8 cellular contexts compared by ENCODE assay signal in the genomic region with DNA sequence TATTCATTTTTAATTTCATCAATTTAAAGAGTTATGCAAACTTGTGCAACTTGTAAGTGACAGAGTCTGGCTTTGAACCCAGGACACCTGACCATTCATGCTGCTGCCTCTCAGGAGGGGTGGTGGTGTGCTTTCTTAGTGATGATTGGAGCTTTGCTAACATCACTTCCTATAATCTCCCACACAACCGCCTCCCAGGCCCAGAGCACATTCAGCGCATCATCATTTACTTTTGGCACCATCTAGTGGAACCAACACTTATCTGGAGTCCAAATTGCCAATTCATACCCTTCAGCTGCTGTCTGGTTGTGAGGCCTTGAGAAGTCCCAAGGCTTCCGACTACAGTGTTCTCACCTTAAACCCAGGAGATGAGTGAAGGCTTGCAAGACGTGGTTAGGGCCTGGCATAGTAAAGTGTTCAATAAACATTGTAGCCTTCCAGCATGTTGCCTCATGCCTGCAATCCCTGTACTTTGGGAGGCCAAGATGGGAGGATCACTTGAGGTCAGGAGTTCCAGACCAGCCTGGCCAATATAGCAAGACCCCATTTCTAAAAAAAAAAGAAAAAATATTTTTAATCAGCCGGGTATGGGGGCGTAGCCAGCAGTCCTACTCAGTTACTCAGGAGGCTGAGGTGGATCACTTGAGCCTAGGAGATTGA. TPM values are rescaled to one million over a fixed set of nuclear protein-coding genes. Genes with fewer than 3 reads are reported as not detected.
DNase-seq lines count a peak whose midpoint lies in the region; ATAC-seq and TF ChIP-seq lines count a peak whose summit lies in the region.

No MANE protein-coding gene starts in this region.

- no peak overlapping the region for H3K4me3 ChIP-seq in CD4-positive, CD25-positive, alpha-beta regulatory T cell (ENCODE audit: low read depth, low read length)
- H3K4me3 ChIP-seq in esophagus squamous epithelium (no peak overlapping the region), uterus (no peak overlapping the region)

- intact Hi-C loops in esophagus squamous epithelium (cut with DNase I): no loop called here
- intact Hi-C loops in uterus (cut with DNase I; ENCODE audit: low total_unique reads): no loop called here

- no peaks in the 10 kb centered on the region for H3K27me3 ChIP-seq in CD4-positive, CD25-positive, alpha-beta regulatory T cell (ENCODE audit: control insufficient read depth, insufficient read depth, low read length)
- no peaks in the 10 kb centered on the region for H3K27me3 ChIP-seq in esophagus squamous epithelium
- no peaks in the 10 kb centered on the region for H3K27me3 ChIP-seq in uterus

- no peak overlapping the region for H3K27ac ChIP-seq in CD4-positive, CD25-positive, alpha-beta regulatory T cell (ENCODE audit: insufficient read depth, low read length, poor library complexity, severe bottlenecking)
- peak overlapping the region in 3 of 4 donors; percentile 78 to 84 (median 78) for H3K27ac ChIP-seq in esophagus squamous epithelium
- H3K27ac ChIP-seq in uterus: no peak overlapping the region

- peaks cover 3% of the 10 kb centered on the region for H3K36me3 Mint-ChIP-seq in CD4-positive, CD25-positive, alpha-beta regulatory T cell
- peaks cover 7% of the 10 kb centered on the region for H3K36me3 Mint-ChIP-seq in activated CD8-positive, alpha-beta memory T cell treated with anti-CD3 and anti-CD28 coated beads, Interleukin-2, amount 10 ng/mL, durations not matched to agents 7 days and 5 days
- peaks cover 19% of the 10 kb centered on the region for H3K36me3 Mint-ChIP-seq in nephron progenitor cell (ENCODE audit: low read depth)

- TF ChIP-seq POLR2A in esophagus squamous epithelium (IDR thresholded peaks at IDR 0.05): no peak
- no peak for TF ChIP-seq POLR2A in uterus (IDR thresholded peaks at IDR 0.05)

- peak in 2 of 3 donors; percentile 46 to 77 for DNase-seq in CD4-positive, CD25-positive, alpha-beta regulatory T cell
- DNase-seq in HCEC 1CT (peak; percentile 92), NCI-H82 treated with DMSO at 0.1 percent for 48 hours (lab: John Stamatoyannopoulos, UW; ENCODE audit: unreplicated experiment) (peak; percentile 54), esophagus squamous epithelium (lab: John Stamatoyannopoulos, UW) (no peak), nephron progenitor cell (no peak), uterus (peak; percentile 36 to 58)
- DNase-seq in activated CD8-positive, alpha-beta memory T cell treated with anti-CD3 and anti-CD28 coated beads, Interleukin-2, amount 10 ng/mL, durations not matched to agents 7 days and 5 days: peak; percentile 74

- no peaks in the 10 kb centered on the region for H3K9me3 Mint-ChIP-seq in CD4-positive, CD25-positive, alpha-beta regulatory T cell
- no peaks in the 10 kb centered on the region for H3K9me3 Mint-ChIP-seq in activated CD8-positive, alpha-beta memory T cell treated with anti-CD3 and anti-CD28 coated beads, Interleukin-2, amount 10 ng/mL, durations not matched to agents 7 days and 5 days (ENCODE audit: low read depth)
- H3K9me3 Mint-ChIP-seq in nephron progenitor cell: peaks cover 5% of the 10 kb centered on the region

- H3K4me1 ChIP-seq in CD4-positive, CD25-positive, alpha-beta regulatory T cell (ENCODE audit: control insufficient read depth, insufficient read depth, low read length, poor library complexity, severe bottlenecking): peaks cover 15% of the 10 kb centered on the region
- peaks cover 11 to 51% (median 20%) of the 10 kb centered on the region in 3 donors for H3K4me1 ChIP-seq in esophagus squamous epithelium
- peaks cover 0 to 4% of the 10 kb centered on the region in 2 donors for H3K4me1 ChIP-seq in uterus

- no peaks in the 10 kb centered on the region for H3K27me3 Mint-ChIP-seq in CD4-positive, CD25-positive, alpha-beta regulatory T cell
- H3K27me3 Mint-ChIP-seq in activated CD8-positive, alpha-beta memory T cell treated with anti-CD3 and anti-CD28 coated beads, Interleukin-2, amount 10 ng/mL, durations not matched to agents 7 days and 5 days: no peaks in the 10 kb centered on the region
- H3K27me3 Mint-ChIP-seq in nephron progenitor cell (ENCODE audit: low read depth, poor library complexity): peaks cover 4% of the 10 kb centered on the region

- CTCF ChIA-PET in activated CD8-positive, alpha-beta memory T cell treated with anti-CD3 and anti-CD28 coated beads, Interleukin-2, amount 10 ng/mL, durations not matched to agents 7 days and 5 days (lab: Charles Lee): interaction anchor here (0.6 to 1.4 kb wide), 10 partner anchors 9 to 529 kb away, joined by 3 to 7 read pairs (median 4); no protein-coding TSS in a partner anchor

- peak overlapping the region in 1 of 3 donors; percentile 20 for H3K27ac Mint-ChIP-seq in CD4-positive, CD25-positive, alpha-beta regulatory T cell
- no peak overlapping the region for H3K27ac Mint-ChIP-seq in activated CD8-positive, alpha-beta memory T cell treated with anti-CD3 and anti-CD28 coated beads, Interleukin-2, amount 10 ng/mL, durations not matched to agents 7 days and 5 days
- no peak overlapping the region for H3K27ac Mint-ChIP-seq in nephron progenitor cell

- H3K4me1 Mint-ChIP-seq in CD4-positive, CD25-positive, alpha-beta regulatory T cell: peaks cover 0 to 20% (median 11%) of the 10 kb centered on the region in 4 donors
- H3K4me1 Mint-ChIP-seq in activated CD8-positive, alpha-beta memory T cell treated with anti-CD3 and anti-CD28 coated beads, Interleukin-2, amount 10 ng/mL, durations not matched to agents 7 days and 5 days: peaks cover 34% of the 10 kb centered on the region
- peaks cover 19% of the 10 kb centered on the region for H3K4me1 Mint-ChIP-seq in nephron progenitor cell

- WGBS in esophagus squamous epithelium, 2 donors: 34 to 47% methylated on average over 6 of the region's 6 CpGs

- TF ChIP-seq CTCF in esophagus squamous epithelium (IDR thresholded peaks at IDR 0.05): peak; percentile 22 to 63 (median 37)
- no peak for TF ChIP-seq CTCF in nephron progenitor cell (IDR thresholded peaks at IDR 0.05)
- TF ChIP-seq CTCF in uterus (IDR thresholded peaks at IDR 0.05): peak in 3 of 4 experiments; percentile 12 to 46 (median 41)

- no peaks in the 10 kb centered on the region for H3K36me3 ChIP-seq in CD4-positive, CD25-positive, alpha-beta regulatory T cell (ENCODE audit: control insufficient read depth, insufficient read depth, low read length)
- H3K36me3 ChIP-seq in esophagus squamous epithelium: no peaks in the 10 kb centered on the region
- H3K36me3 ChIP-seq in uterus: no peaks in the 10 kb centered on the region

- no peaks in the 10 kb centered on the region for H3K9me3 ChIP-seq in CD4-positive, CD25-positive, alpha-beta regulatory T cell (ENCODE audit: control insufficient read depth in 2 of 2, low read length in 2 of 2)
- H3K9me3 ChIP-seq in esophagus squamous epithelium (no peaks in the 10 kb centered on the region), uterus (no peaks in the 10 kb centered on the region)

- peak overlapping the region; percentile 22 to 91 (median 76) for H3K4me3 Mint-ChIP-seq in CD4-positive, CD25-positive, alpha-beta regulatory T cell
- H3K4me3 Mint-ChIP-seq in activated CD8-positive, alpha-beta memory T cell treated with anti-CD3 and anti-CD28 coated beads, Interleukin-2, amount 10 ng/mL, durations not matched to agents 7 days and 5 days: peak overlapping the region; percentile 85
- peak overlapping the region; percentile 93 for H3K4me3 Mint-ChIP-seq in nephron progenitor cell

- ATAC-seq in CD4-positive, CD25-positive, alpha-beta regulatory T cell (ENCODE audit: low read depth in 2 of 2): no peak
- peak; percentile 16 for ATAC-seq in activated CD8-positive, alpha-beta memory T cell treated with anti-CD3 and anti-CD28 coated beads, Interleukin-2, amount 10 ng/mL, durations not matched to agents 7 days and 5 days
- ATAC-seq in GM18867 (IDR thresholded peaks at IDR 0.05; ENCODE audit: unreplicated experiment): no peak

RNA-seq across cellular contexts. Expression of a gene that starts 1.1 kb away (rescaled TPM):
- 4.2 TPM for total RNA-seq in CD4-positive, CD25-positive, alpha-beta regulatory T cell
- polyA plus RNA-seq in CD4-positive, CD25-positive, alpha-beta regulatory T cell: 1 to 10 TPM; 7.5 to 8.1 (median 7.9) TPM
- 1 to 10 TPM; 9.1 to 9.9 TPM for total RNA-seq in activated CD8-positive, alpha-beta memory T cell treated with anti-CD3 and anti-CD28 coated beads, Interleukin-2, amount 10 ng/mL, durations not matched to agents 7 days and 5 days
- 1 to 10 TPM; 1.8 to 7.2 (median 3.4) TPM for total RNA-seq in esophagus squamous epithelium
- 10 to 100 TPM in 1 of 4 donors, 1 to 10 TPM in 3; 3.6 to 12.5 (median 5.3) TPM for total RNA-seq in uterus

RNA-seq across cellular contexts. Expression of a gene that starts 20.3 kb away (rescaled TPM):
- 1.7 TPM for total RNA-seq in CD4-positive, CD25-positive, alpha-beta regulatory T cell
- polyA plus RNA-seq in CD4-positive, CD25-positive, alpha-beta regulatory T cell: 1 to 10 TPM; 4.7 to 10.0 (median 7.5) TPM
- total RNA-seq in activated CD8-positive, alpha-beta memory T cell treated with anti-CD3 and anti-CD28 coated beads, Interleukin-2, amount 10 ng/mL, durations not matched to agents 7 days and 5 days: 1 to 10 TPM; 1.5 to 1.9 TPM
- total RNA-seq in esophagus squamous epithelium: 10 to 100 TPM in 3 of 4 donors, 1 to 10 TPM in 1; 6.1 to 15.6 (median 13.5) TPM
- under 1 TPM in 3 of 4 donors, not detected in 1; 0.49 to 0.77 (median 0.76) TPM for total RNA-seq in uterus

RNA-seq across cellular contexts. Expression of a gene that starts 52.9 kb away (rescaled TPM):
- total RNA-seq in CD4-positive, CD25-positive, alpha-beta regulatory T cell: 6.5 TPM
- 1 to 10 TPM; 5.4 to 9.8 (median 8.4) TPM for polyA plus RNA-seq in CD4-positive, CD25-positive, alpha-beta regulatory T cell
- total RNA-seq in activated CD8-positive, alpha-beta memory T cell treated with anti-CD3 and anti-CD28 coated beads, Interleukin-2, amount 10 ng/mL, durations not matched to agents 7 days and 5 days: 10 to 100 TPM; 10.7 to 13.2 TPM
- total RNA-seq in esophagus squamous epithelium (10 to 100 TPM; 17.1 to 26.7 (median 22.1) TPM), uterus (100 to 1,000 TPM in 1 of 4 donors, 10 to 100 TPM in 2, 1 to 10 TPM in 1; 7.6 to 102 (median 17.6) TPM)

Comparison
In these comparisons a context has a peak if more than half of its experiments do, and no peak if none do; other contexts are left out.
1. DNase-seq: peak in CD4-positive, CD25-positive, alpha-beta regulatory T cell (2 of 3), HCEC 1CT (single experiment), NCI-H82 treated with DMSO at 0.1 percent for 48 hours (single experiment), activated CD8-positive, alpha-beta memory T cell treated with anti-CD3 and anti-CD28 coated beads, Interleukin-2, amount 10 ng/mL, durations not matched to agents 7 days and 5 days (single experiment) and uterus (2 of 2); none in esophagus squamous epithelium (single experiment) and nephron progenitor cell (single experiment).
2. H3K27ac ChIP-seq: peak in esophagus squamous epithelium (3 of 4); none in CD4-positive, CD25-positive, alpha-beta regulatory T cell (single experiment) and uterus (0 of 2).
3. Peak in every context shown above with its lines, with median percentiles within 50 percentile points of each other: H3K4me3 Mint-ChIP-seq.